In the genomic region with DNA sequence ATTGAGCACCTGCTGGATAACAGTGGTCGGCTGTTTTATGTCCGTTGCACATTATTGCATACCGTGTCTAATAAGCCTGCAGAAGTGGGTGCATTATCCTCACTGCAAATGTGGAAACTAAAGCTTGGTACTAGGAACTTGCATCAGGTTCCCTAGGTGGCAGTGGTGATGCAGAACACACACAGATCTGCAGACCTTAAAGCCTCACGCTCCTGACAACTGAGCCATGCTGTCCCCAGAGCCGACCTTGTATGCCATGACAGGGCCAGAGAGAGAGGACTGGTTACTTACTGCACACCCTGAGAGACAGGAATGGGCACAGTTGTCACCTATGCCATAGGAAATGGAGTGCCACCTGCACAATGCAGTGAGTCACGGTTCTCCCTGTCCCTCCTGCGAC, we compare ENCODE assay signal across 20 cellular contexts.
DNase-seq lines count a peak whose midpoint lies in the region; ATAC-seq, FAIRE-seq and TF ChIP-seq lines count a peak whose summit lies in the region.
"Had no signal": no experiment of that assay in that cellular context is flagged by ENCODE, and none has a peak within 500 bp of the region (broad histone marks: within the 10 kb centered on the region; RNA-seq: fewer than 3 reads in every experiment).

No MANE protein-coding gene starts in this region.

- H3K27me3 Mint-ChIP-seq in activated T-cell treated with anti-CD3 and anti-CD28 coated beads, Interleukin-2, amount 50 U/mL, for 72 hours (ENCODE audit: low read depth): no peaks in the 10 kb centered on the region

- DNase-seq in HTR-8/SVneo (ENCODE audit: insufficient read length, low spot score) (no peak), WERI-Rb-1 (peak; percentile 34), kidney (no peak), AG20443 (ENCODE audit: low spot score) (no peak), NCI-H1092 (lab: John Stamatoyannopoulos, UW) (no peak), NCI-H1105 (lab: John Stamatoyannopoulos, UW) (no peak)
- no peak for DNase-seq in activated T-cell treated with anti-CD3 and anti-CD28 coated beads, Interleukin-2, amount 50 U/mL, for 72 hours
- DNase-seq: activated CD4-positive, CD25-positive, alpha-beta regulatory T cell treated with anti-CD3 and anti-CD28 coated beads, Interleukin-2, amount 50 U/mL, for 72 hours; activated naive CD4-positive, alpha-beta T cell treated with anti-CD3 and anti-CD28 coated beads, Interleukin-2, amount 10 ng/mL, durations not matched to agents 7 days and 5 days; foreskin keratinocyte; NCI-H1436 treated with DMSO at 0.1 percent for 48 hours; NCI-H69; T-helper 17 cell; transverse colon had no signal

- no peak overlapping the region for H3K27ac ChIP-seq in BLaER1
- H3K27ac ChIP-seq in WERI-Rb-1: no peak overlapping the region
- no peak overlapping the region for H3K27ac ChIP-seq in kidney (ENCODE audit: low read depth in 2 of 2, low read length in 2 of 2)
- H3K27ac ChIP-seq: foreskin keratinocyte, skin epidermis, transverse colon had no signal

- 0 out of 2 replicates have a peak overlapping the region, but pooled peaks have one; percentile 8 for H3K4me2 ChIP-seq in BLaER1

- H3K27me3 ChIP-seq in BLaER1 (no peaks in the 10 kb centered on the region), WERI-Rb-1 (ENCODE audit: insufficient read depth, low read depth, severe bottlenecking) (no peaks in the 10 kb centered on the region)
- H3K27me3 ChIP-seq: transverse colon had no signal

- no peak overlapping the region for H3K4me3 ChIP-seq in BLaER1
- no peak overlapping the region for H3K4me3 ChIP-seq in WERI-Rb-1 (ENCODE audit: low read depth, low read length)
- H3K4me3 ChIP-seq in kidney (ENCODE audit: low read length in 2 of 2): no peak overlapping the region
- H3K4me3 ChIP-seq: skin epidermis, transverse colon had no signal

- peaks cover 98% of the 10 kb centered on the region for H4K20me1 ChIP-seq in BLaER1

- H3K4me3 Mint-ChIP-seq in activated T-cell treated with anti-CD3 and anti-CD28 coated beads, Interleukin-2, amount 50 U/mL, for 72 hours: no peak overlapping the region
- H3K4me3 Mint-ChIP-seq: activated naive CD4-positive, alpha-beta T cell treated with anti-CD3 and anti-CD28 coated beads, Interleukin-2, amount 10 ng/mL, durations not matched to agents 7 days and 5 days; IgD-negative memory B cell; mesothelial cell of epicardium; stimulated activated memory B cell treated with anti-CD40 and anti-IgM and Interleukin-4, amounts not matched to agents 10 μg/mL and 1 μg/mL and 100 μg/mL, for 72 hours; T-helper 17 cell had no signal

- H3K9ac ChIP-seq in BLaER1: no peak overlapping the region
- H3K9ac ChIP-seq in kidney (ENCODE audit: low read length in 2 of 2): no peak overlapping the region

- FAIRE-seq in HTR-8/SVneo (lab: Jason Lieb, UNC): peak; percentile 31
- no peak for FAIRE-seq in kidney (lab: Jason Lieb, UNC)
- FAIRE-seq: H1 had no signal

- no peaks in the 10 kb centered on the region for H3K36me3 Mint-ChIP-seq in activated T-cell treated with anti-CD3 and anti-CD28 coated beads, Interleukin-2, amount 50 U/mL, for 72 hours (ENCODE audit: insufficient read depth in 2 of 2)
- H3K36me3 Mint-ChIP-seq: activated naive CD4-positive, alpha-beta T cell treated with anti-CD3 and anti-CD28 coated beads, Interleukin-2, amount 10 ng/mL, durations not matched to agents 7 days and 5 days; mesothelial cell of epicardium; stimulated activated memory B cell treated with anti-CD40 and anti-IgM and Interleukin-4, amounts not matched to agents 10 μg/mL and 1 μg/mL and 100 μg/mL, for 72 hours had no signal

- H3K4me1 ChIP-seq in BLaER1: peaks cover 84% of the 10 kb centered on the region
- H3K4me1 ChIP-seq in kidney (ENCODE audit: control insufficient read depth in 1 of 2, insufficient read depth in 1 of 2, low read depth in 1 of 2, low read length in 2 of 2): peaks cover 16 to 27% of the 10 kb centered on the region in 2 donors
- H3K4me1 ChIP-seq: foreskin keratinocyte had no signal

- H3K36me3 ChIP-seq in BLaER1 (no peaks in the 10 kb centered on the region), WERI-Rb-1 (no peaks in the 10 kb centered on the region), kidney (ENCODE audit: control insufficient read depth in 1 of 2, insufficient read depth in 2 of 2, low read length in 2 of 2) (no peaks in the 10 kb centered on the region)
- H3K36me3 ChIP-seq: transverse colon had no signal

- H3K9me3 Mint-ChIP-seq in activated T-cell treated with anti-CD3 and anti-CD28 coated beads, Interleukin-2, amount 50 U/mL, for 72 hours: no peaks in the 10 kb centered on the region
- H3K9me3 Mint-ChIP-seq: activated naive CD4-positive, alpha-beta T cell treated with anti-CD3 and anti-CD28 coated beads, Interleukin-2, amount 10 ng/mL, durations not matched to agents 7 days and 5 days; IgD-negative memory B cell; mesothelial cell of epicardium; stimulated activated memory B cell treated with anti-CD40 and anti-IgM and Interleukin-4, amounts not matched to agents 10 μg/mL and 1 μg/mL and 100 μg/mL, for 72 hours had no signal

- H3K9me3 ChIP-seq in BLaER1: no peaks in the 10 kb centered on the region
- H3K9me3 ChIP-seq in WERI-Rb-1 (ENCODE audit: severe bottlenecking): no peaks in the 10 kb centered on the region
- no peaks in the 10 kb centered on the region for H3K9me3 ChIP-seq in kidney (ENCODE audit: control insufficient read depth in 1 of 2, low read length in 2 of 2)
- H3K9me3 ChIP-seq: transverse colon had no signal

- intact Hi-C loops in kidney (cut with DNase I): no loop called here

- ATAC-seq in activated T-cell treated with anti-CD3 and anti-CD28 coated beads, Interleukin-2, amount 50 U/mL, for 72 hours (replicated peaks in 1 of 2): no peak
- ATAC-seq: foreskin keratinocyte; stimulated activated memory B cell treated with anti-CD40 and anti-IgM and Interleukin-4, amounts not matched to agents 10 μg/mL and 1 μg/mL and 100 μg/mL, for 72 hours; T-helper 17 cell had no signal

- TF ChIP-seq CTCF in WERI-Rb-1 (IDR thresholded peaks at IDR 0.05; ENCODE audit: low read depth, low read length) (peak; percentile 38), kidney (IDR thresholded peaks at IDR 0.05; ENCODE audit: borderline replicate concordance, extremely low read depth, insufficient read depth) (peak; percentile 4)

- H3K4me1 Mint-ChIP-seq in activated T-cell treated with anti-CD3 and anti-CD28 coated beads, Interleukin-2, amount 50 U/mL, for 72 hours (ENCODE audit: low read depth): no peaks in the 10 kb centered on the region
- H3K4me1 Mint-ChIP-seq: activated naive CD4-positive, alpha-beta T cell treated with anti-CD3 and anti-CD28 coated beads, Interleukin-2, amount 10 ng/mL, durations not matched to agents 7 days and 5 days; IgD-negative memory B cell; stimulated activated memory B cell treated with anti-CD40 and anti-IgM and Interleukin-4, amounts not matched to agents 10 μg/mL and 1 μg/mL and 100 μg/mL, for 72 hours had no signal

- H3K27ac Mint-ChIP-seq in activated T-cell treated with anti-CD3 and anti-CD28 coated beads, Interleukin-2, amount 50 U/mL, for 72 hours: no peak overlapping the region
- H3K27ac Mint-ChIP-seq: activated naive CD4-positive, alpha-beta T cell treated with anti-CD3 and anti-CD28 coated beads, Interleukin-2, amount 10 ng/mL, durations not matched to agents 7 days and 5 days; IgD-negative memory B cell; mesothelial cell of epicardium; stimulated activated memory B cell treated with anti-CD40 and anti-IgM and Interleukin-4, amounts not matched to agents 10 μg/mL and 1 μg/mL and 100 μg/mL, for 72 hours; T-helper 17 cell had no signal
